In genomic region chr2:233227579-233227978, GRCh38 we compare ENCODE assay signal across 32 cellular contexts.
"Had no signal": no experiment of that assay in that cellular context is flagged by ENCODE, and none has a peak within 500 bp of the region (broad histone marks: within the 10 kb centered on the region; RNA-seq: fewer than 3 reads in every experiment).

No MANE protein-coding gene starts in this region.

- H3K36me3 ChIP-seq: ascending aorta, cardiac muscle cell had no signal

- H3K27me3 ChIP-seq: ascending aorta, cardiac muscle cell had no signal

- ATAC-seq: activated CD8-positive, alpha-beta T cell treated with anti-CD3 and anti-CD28 coated beads for 36 hours; activated naive CD8-positive, alpha-beta T cell treated with anti-CD3 and anti-CD28 coated beads, Interleukin-2, amount 50 U/mL, for 24 hours; activated T-cell treated with anti-CD3 and anti-CD28 coated beads, Interleukin-2, amount 50 U/mL, for 4 hours; activated T-cell treated with anti-CD3 and anti-CD28 coated beads, Interleukin-2, amount 50 U/mL, for 72 hours; activated T-helper 17 cell treated with anti-CD3 and anti-CD28 coated beads, Interleukin-2, amount 50 U/mL, for 72 hours had no signal

- H3K9me3 Mint-ChIP-seq: activated B cell treated with CpG ODN at 0.5 μM for 24 hours; activated CD4-positive, alpha-beta memory T cell treated with anti-CD3 and anti-CD28 coated beads for 36 hours; activated CD4-positive, alpha-beta T cell treated with anti-CD3 and anti-CD28 coated beads, Interleukin-2, amount 10 ng/mL, durations not matched to agents 24 days and 14 days; activated CD8-positive, alpha-beta T cell treated with anti-CD3 and anti-CD28 coated beads for 36 hours; activated naive CD4-positive, alpha-beta T cell treated with anti-CD3 and anti-CD28 coated beads, Interleukin-2, amount 10 ng/mL, durations not matched to agents 7 days and 5 days; activated naive CD8-positive, alpha-beta T cell treated with anti-CD3 and anti-CD28 coated beads, Interleukin-2, amount 50 U/mL, for 24 hours; activated T-cell treated with anti-CD3 and anti-CD28 coated beads, Interleukin-2, amount 50 U/mL, for 4 hours; activated T-cell treated with anti-CD3 and anti-CD28 coated beads, Interleukin-2, amount 50 U/mL, for 72 hours; activated T-helper 1 cell treated with anti-CD3 and anti-CD28 coated beads, Interleukin-12 subunit alpha, Interleukin-12 subunit beta, Interleukin-2, Interleukin-4 antibody, amounts not matched to agents 30 ng/mL and 10 ng/mL and 1 ng/mL, durations not matched to agents 14 hours and 24 hours and 36 hours; activated T-helper 17 cell treated with anti-CD3 and anti-CD28 coated beads, Interleukin-2, amount 50 U/mL, for 72 hours; T-helper 1 cell treated with Interleukin-12 subunit alpha and Interleukin-12 subunit beta and Interleukin-4 antibody, amounts not matched to agents 30 μg/mL and 1 μg/mL, for 36 hours; T-helper 2 cell treated with Interferon-gamma antibody and Interleukin-4, amounts not matched to agents 5 μg/mL and 100 μg/mL, for 36 hours had no signal

- FAIRE-seq: TTC549 had no signal

- H3K27me3 Mint-ChIP-seq: activated B cell treated with CpG ODN at 0.5 μM for 24 hours; activated CD4-positive, alpha-beta memory T cell treated with anti-CD3 and anti-CD28 coated beads for 36 hours; activated CD8-positive, alpha-beta T cell treated with anti-CD3 and anti-CD28 coated beads for 36 hours; activated naive CD8-positive, alpha-beta T cell; activated naive CD8-positive, alpha-beta T cell treated with anti-CD3 and anti-CD28 coated beads, Interleukin-2, amount 50 U/mL, for 24 hours; activated T-helper 17 cell treated with anti-CD3 and anti-CD28 coated beads, Interleukin-2, amount 50 U/mL, for 72 hours had no signal

- H3K4me3 Mint-ChIP-seq: activated B cell treated with CpG ODN at 0.5 μM for 24 hours; activated CD4-positive, alpha-beta memory T cell treated with anti-CD3 and anti-CD28 coated beads for 36 hours; activated CD4-positive, alpha-beta T cell treated with anti-CD3 and anti-CD28 coated beads, Interleukin-2, amount 10 ng/mL, durations not matched to agents 24 days and 14 days; activated CD8-positive, alpha-beta T cell treated with anti-CD3 and anti-CD28 coated beads for 36 hours; activated naive CD4-positive, alpha-beta T cell treated with anti-CD3 and anti-CD28 coated beads, Interleukin-2, amount 10 ng/mL, durations not matched to agents 7 days and 5 days; activated naive CD8-positive, alpha-beta T cell; activated naive CD8-positive, alpha-beta T cell treated with anti-CD3 and anti-CD28 coated beads, Interleukin-2, amount 10 ng/mL, durations not matched to agents 7 days and 5 days; activated naive CD8-positive, alpha-beta T cell treated with anti-CD3 and anti-CD28 coated beads, Interleukin-2, amount 50 U/mL, for 24 hours; activated T-cell treated with anti-CD3 and anti-CD28 coated beads, Interleukin-2, amount 50 U/mL, for 4 hours; activated T-cell treated with anti-CD3 and anti-CD28 coated beads, Interleukin-2, amount 50 U/mL, for 72 hours; activated T-helper 1 cell treated with anti-CD3 and anti-CD28 coated beads, Interleukin-12 subunit alpha, Interleukin-12 subunit beta, Interleukin-2, Interleukin-4 antibody, amounts not matched to agents 30 ng/mL and 10 ng/mL and 1 ng/mL, durations not matched to agents 14 hours and 24 hours and 36 hours; activated T-helper 17 cell treated with anti-CD3 and anti-CD28 coated beads, Interleukin-2, amount 50 U/mL, for 72 hours; T-helper 1 cell treated with Interleukin-12 subunit alpha and Interleukin-12 subunit beta and Interleukin-4 antibody, amounts not matched to agents 30 μg/mL and 1 μg/mL, for 36 hours; T-helper 2 cell treated with Interferon-gamma antibody and Interleukin-4, amounts not matched to agents 5 μg/mL and 100 μg/mL, for 36 hours had no signal

- H3K27ac Mint-ChIP-seq: activated B cell treated with CpG ODN at 0.5 μM for 24 hours; activated CD4-positive, alpha-beta memory T cell treated with anti-CD3 and anti-CD28 coated beads for 36 hours; activated CD4-positive, alpha-beta T cell treated with anti-CD3 and anti-CD28 coated beads, Interleukin-2, amount 10 ng/mL, durations not matched to agents 24 days and 14 days; activated CD8-positive, alpha-beta T cell treated with anti-CD3 and anti-CD28 coated beads for 36 hours; activated naive CD4-positive, alpha-beta T cell treated with anti-CD3 and anti-CD28 coated beads, Interleukin-2, amount 10 ng/mL, durations not matched to agents 7 days and 5 days; activated naive CD8-positive, alpha-beta T cell; activated naive CD8-positive, alpha-beta T cell treated with anti-CD3 and anti-CD28 coated beads, Interleukin-2, amount 10 ng/mL, durations not matched to agents 7 days and 5 days; activated naive CD8-positive, alpha-beta T cell treated with anti-CD3 and anti-CD28 coated beads, Interleukin-2, amount 50 U/mL, for 24 hours; activated T-cell treated with anti-CD3 and anti-CD28 coated beads, Interleukin-2, amount 50 U/mL, for 72 hours; activated T-helper 1 cell treated with anti-CD3 and anti-CD28 coated beads, Interleukin-12 subunit alpha, Interleukin-12 subunit beta, Interleukin-2, Interleukin-4 antibody, amounts not matched to agents 30 ng/mL and 10 ng/mL and 1 ng/mL, durations not matched to agents 14 hours and 24 hours and 36 hours; activated T-helper 17 cell treated with anti-CD3 and anti-CD28 coated beads, Interleukin-2, amount 50 U/mL, for 72 hours; T-helper 1 cell treated with Interleukin-12 subunit alpha and Interleukin-12 subunit beta and Interleukin-4 antibody, amounts not matched to agents 30 μg/mL and 1 μg/mL, for 36 hours; T-helper 2 cell treated with Interferon-gamma antibody and Interleukin-4, amounts not matched to agents 5 μg/mL and 100 μg/mL, for 36 hours had no signal

- H3K4me3 ChIP-seq: ascending aorta, cardiac muscle cell had no signal

- H3K9me3 ChIP-seq: ascending aorta had no signal

- H3K36me3 Mint-ChIP-seq: activated CD4-positive, alpha-beta memory T cell treated with anti-CD3 and anti-CD28 coated beads for 36 hours; activated naive CD4-positive, alpha-beta T cell treated with anti-CD3 and anti-CD28 coated beads, Interleukin-2, amount 10 ng/mL, durations not matched to agents 7 days and 5 days; activated naive CD8-positive, alpha-beta T cell; brain had no signal

- DNase-seq: activated B cell treated with CpG ODN at 0.5 μM for 24 hours; activated CD4-positive, alpha-beta memory T cell treated with anti-CD3 and anti-CD28 coated beads for 36 hours; activated CD4-positive, alpha-beta T cell treated with anti-CD3 and anti-CD28 coated beads for 4 hours; activated CD4-positive, alpha-beta T cell treated with anti-CD3 and anti-CD28 coated beads, Interleukin-2, amount 10 ng/mL, durations not matched to agents 24 days and 14 days; activated CD4-positive, alpha-beta T cell treated with anti-CD3 and anti-CD28 coated beads, Interleukin-2, amount 50 U/mL, for 1 hour; activated CD4-positive, alpha-beta T cell treated with anti-CD3 and anti-CD28 coated beads, Interleukin-2, amount 50 U/mL, for 4 hours; activated CD4-positive, CD25-positive, alpha-beta regulatory T cell treated with anti-CD3 and anti-CD28 coated beads, Interleukin-2, amount 50 U/mL, for 72 hours; activated CD8-positive, alpha-beta memory T cell treated with anti-CD3 and anti-CD28 coated beads, Interleukin-2, amount 50 U/mL, for 4 hours; activated CD8-positive, alpha-beta T cell treated with anti-CD3 and anti-CD28 coated beads for 36 hours; activated gamma-delta T cell; activated naive CD4-positive, alpha-beta T cell treated with anti-CD3 and anti-CD28 coated beads, Interleukin-2, amount 10 ng/mL, durations not matched to agents 7 days and 5 days; activated naive CD4-positive, alpha-beta T cell treated with Interleukin-2 at 50 U/mL for 16 hours; activated naive CD8-positive, alpha-beta T cell treated with anti-CD3 and anti-CD28 coated beads, Interleukin-2, amount 10 ng/mL, durations not matched to agents 7 days and 5 days; activated naive CD8-positive, alpha-beta T cell treated with anti-CD3 and anti-CD28 coated beads, Interleukin-2, amount 50 U/mL, for 24 hours; activated T-cell treated with anti-CD3 and anti-CD28 coated beads for 4 hours; activated T-cell treated with anti-CD3 and anti-CD28 coated beads, Interleukin-2, amount 50 U/mL, for 1 hour; activated T-cell treated with anti-CD3 and anti-CD28 coated beads, Interleukin-2, amount 50 U/mL, for 4 hours; activated T-cell treated with anti-CD3 and anti-CD28 coated beads, Interleukin-2, amount 50 U/mL, for 72 hours; central memory CD4-positive, alpha-beta T cell; T-helper 1 cell; T-helper 2 cell; T-helper 9 cell had no signal

- H3K4me1 ChIP-seq: ascending aorta had no signal

- H3K27ac ChIP-seq: ascending aorta, cardiac muscle cell, VCaP had no signal
